In genomic region chr12:93134893-93135285, GRCh38 we compare ENCODE assay signal across 1 cellular context.
TF ChIP-seq lines count a peak whose summit lies in the region.

No MANE protein-coding gene starts in this region.

TF ChIP-seq in HepG2, 621 proteins besides CTCF, POLR2A, EP300 and RAD21 (continued from another document and continues in another):
- TF ChIP-seq ZHX2 (IDR thresholded peaks at IDR 0.05; ENCODE audit: low read depth) (no peak), ZHX2 (CRISPR knock-in tag; IDR thresholded peaks at IDR 0.05; ENCODE audit: borderline replicate concordance) (no peak), GPN1 (CRISPR knock-in tag; IDR thresholded peaks at IDR 0.05; ENCODE audit: borderline replicate concordance) (no peak), AHR (CRISPR knock-in tag; IDR thresholded peaks at IDR 0.05) (no peak; the same call in 1 of the 2 replicates), ZBTB42 (CRISPR knock-in tag; IDR thresholded peaks at IDR 0.05) (no peak), ZNF629 (CRISPR knock-in tag; conservative IDR thresholded peaks at IDR 0.05) (peak; percentile 54), BORCS8-MEF2B (CRISPR knock-in tag; IDR thresholded peaks at IDR 0.05) (0 out of 2 replicates have a peak, but pooled peaks have one; percentile 35), ZNF543 (CRISPR knock-in tag; IDR thresholded peaks at IDR 0.05) (peak; percentile 45; the same call in 1 of the 2 replicates), ZNF607 (CRISPR knock-in tag; IDR thresholded peaks at IDR 0.05; ENCODE audit: borderline replicate concordance) (no peak), ZNF646 (CRISPR knock-in tag; IDR thresholded peaks at IDR 0.05) (peak; percentile 20; the same call in 1 of the 2 replicates), ZBTB8A (CRISPR knock-in tag; IDR thresholded peaks at IDR 0.05; ENCODE audit: borderline replicate concordance, low read depth) (no peak), NRL (CRISPR knock-in tag; IDR thresholded peaks at IDR 0.05; ENCODE audit: borderline replicate concordance) (no peak), ZNF274 (CRISPR knock-in tag; IDR thresholded peaks at IDR 0.05) (no peak), ZNF160 (CRISPR knock-in tag; IDR thresholded peaks at IDR 0.05) (no peak), ZNF468 (CRISPR knock-in tag; IDR thresholded peaks at IDR 0.05) (no peak), ZNF790 (CRISPR knock-in tag; IDR thresholded peaks at IDR 0.05; ENCODE audit: borderline replicate concordance) (no peak), ZNF598 (CRISPR knock-in tag; IDR thresholded peaks at IDR 0.05; ENCODE audit: borderline replicate concordance) (no peak), ZNF75D (CRISPR knock-in tag; IDR thresholded peaks at IDR 0.05; ENCODE audit: borderline replicate concordance) (no peak), SIX1 (CRISPR knock-in tag; IDR thresholded peaks at IDR 0.05; ENCODE audit: borderline replicate concordance) (no peak), ZFP62 (CRISPR knock-in tag; IDR thresholded peaks at IDR 0.05) (no peak), YEATS2 (CRISPR knock-in tag; IDR thresholded peaks at IDR 0.05; ENCODE audit: borderline replicate concordance) (no peak), PHF5A (CRISPR knock-in tag; IDR thresholded peaks at IDR 0.05; ENCODE audit: low read depth, unreplicated experiment) (no peak), CCDC6 (CRISPR knock-in tag; IDR thresholded peaks at IDR 0.05) (no peak), STAT6 (CRISPR knock-in tag; IDR thresholded peaks at IDR 0.05; ENCODE audit: borderline replicate concordance) (no peak), SPEN (CRISPR knock-in tag; IDR thresholded peaks at IDR 0.05; ENCODE audit: low read depth) (peak; percentile 34; the same call in 1 of the 2 replicates)
- TF ChIP-seq, protein P1, sequence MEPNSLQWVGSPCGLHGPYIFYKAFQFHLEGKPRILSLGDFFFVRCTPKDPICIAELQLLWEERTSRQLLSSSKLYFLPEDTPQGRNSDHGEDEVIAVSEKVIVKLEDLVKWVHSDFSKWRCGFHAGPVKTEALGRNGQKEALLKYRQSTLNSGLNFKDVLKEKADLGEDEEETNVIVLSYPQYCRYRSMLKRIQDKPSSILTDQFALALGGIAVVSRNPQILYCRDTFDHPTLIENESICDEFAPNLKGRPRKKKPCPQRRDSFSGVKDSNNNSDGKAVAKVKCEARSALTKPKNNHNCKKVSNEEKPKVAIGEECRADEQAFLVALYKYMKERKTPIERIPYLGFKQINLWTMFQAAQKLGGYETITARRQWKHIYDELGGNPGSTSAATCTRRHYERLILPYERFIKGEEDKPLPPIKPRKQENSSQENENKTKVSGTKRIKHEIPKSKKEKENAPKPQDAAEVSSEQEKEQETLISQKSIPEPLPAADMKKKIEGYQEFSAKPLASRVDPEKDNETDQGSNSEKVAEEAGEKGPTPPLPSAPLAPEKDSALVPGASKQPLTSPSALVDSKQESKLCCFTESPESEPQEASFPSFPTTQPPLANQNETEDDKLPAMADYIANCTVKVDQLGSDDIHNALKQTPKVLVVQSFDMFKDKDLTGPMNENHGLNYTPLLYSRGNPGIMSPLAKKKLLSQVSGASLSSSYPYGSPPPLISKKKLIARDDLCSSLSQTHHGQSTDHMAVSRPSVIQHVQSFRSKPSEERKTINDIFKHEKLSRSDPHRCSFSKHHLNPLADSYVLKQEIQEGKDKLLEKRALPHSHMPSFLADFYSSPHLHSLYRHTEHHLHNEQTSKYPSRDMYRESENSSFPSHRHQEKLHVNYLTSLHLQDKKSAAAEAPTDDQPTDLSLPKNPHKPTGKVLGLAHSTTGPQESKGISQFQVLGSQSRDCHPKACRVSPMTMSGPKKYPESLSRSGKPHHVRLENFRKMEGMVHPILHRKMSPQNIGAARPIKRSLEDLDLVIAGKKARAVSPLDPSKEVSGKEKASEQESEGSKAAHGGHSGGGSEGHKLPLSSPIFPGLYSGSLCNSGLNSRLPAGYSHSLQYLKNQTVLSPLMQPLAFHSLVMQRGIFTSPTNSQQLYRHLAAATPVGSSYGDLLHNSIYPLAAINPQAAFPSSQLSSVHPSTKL (CRISPR knock-in tag; IDR thresholded peaks at IDR 0.05), result peak; percentile 74
- TF ChIP-seq, protein P2, sequence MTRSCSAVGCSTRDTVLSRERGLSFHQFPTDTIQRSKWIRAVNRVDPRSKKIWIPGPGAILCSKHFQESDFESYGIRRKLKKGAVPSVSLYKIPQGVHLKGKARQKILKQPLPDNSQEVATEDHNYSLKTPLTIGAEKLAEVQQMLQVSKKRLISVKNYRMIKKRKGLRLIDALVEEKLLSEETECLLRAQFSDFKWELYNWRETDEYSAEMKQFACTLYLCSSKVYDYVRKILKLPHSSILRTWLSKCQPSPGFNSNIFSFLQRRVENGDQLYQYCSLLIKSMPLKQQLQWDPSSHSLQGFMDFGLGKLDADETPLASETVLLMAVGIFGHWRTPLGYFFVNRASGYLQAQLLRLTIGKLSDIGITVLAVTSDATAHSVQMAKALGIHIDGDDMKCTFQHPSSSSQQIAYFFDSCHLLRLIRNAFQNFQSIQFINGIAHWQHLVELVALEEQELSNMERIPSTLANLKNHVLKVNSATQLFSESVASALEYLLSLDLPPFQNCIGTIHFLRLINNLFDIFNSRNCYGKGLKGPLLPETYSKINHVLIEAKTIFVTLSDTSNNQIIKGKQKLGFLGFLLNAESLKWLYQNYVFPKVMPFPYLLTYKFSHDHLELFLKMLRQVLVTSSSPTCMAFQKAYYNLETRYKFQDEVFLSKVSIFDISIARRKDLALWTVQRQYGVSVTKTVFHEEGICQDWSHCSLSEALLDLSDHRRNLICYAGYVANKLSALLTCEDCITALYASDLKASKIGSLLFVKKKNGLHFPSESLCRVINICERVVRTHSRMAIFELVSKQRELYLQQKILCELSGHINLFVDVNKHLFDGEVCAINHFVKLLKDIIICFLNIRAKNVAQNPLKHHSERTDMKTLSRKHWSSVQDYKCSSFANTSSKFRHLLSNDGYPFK (CRISPR knock-in tag; IDR thresholded peaks at IDR 0.05; ENCODE audit: borderline replicate concordance), result no peak
- TF ChIP-seq, protein P3, sequence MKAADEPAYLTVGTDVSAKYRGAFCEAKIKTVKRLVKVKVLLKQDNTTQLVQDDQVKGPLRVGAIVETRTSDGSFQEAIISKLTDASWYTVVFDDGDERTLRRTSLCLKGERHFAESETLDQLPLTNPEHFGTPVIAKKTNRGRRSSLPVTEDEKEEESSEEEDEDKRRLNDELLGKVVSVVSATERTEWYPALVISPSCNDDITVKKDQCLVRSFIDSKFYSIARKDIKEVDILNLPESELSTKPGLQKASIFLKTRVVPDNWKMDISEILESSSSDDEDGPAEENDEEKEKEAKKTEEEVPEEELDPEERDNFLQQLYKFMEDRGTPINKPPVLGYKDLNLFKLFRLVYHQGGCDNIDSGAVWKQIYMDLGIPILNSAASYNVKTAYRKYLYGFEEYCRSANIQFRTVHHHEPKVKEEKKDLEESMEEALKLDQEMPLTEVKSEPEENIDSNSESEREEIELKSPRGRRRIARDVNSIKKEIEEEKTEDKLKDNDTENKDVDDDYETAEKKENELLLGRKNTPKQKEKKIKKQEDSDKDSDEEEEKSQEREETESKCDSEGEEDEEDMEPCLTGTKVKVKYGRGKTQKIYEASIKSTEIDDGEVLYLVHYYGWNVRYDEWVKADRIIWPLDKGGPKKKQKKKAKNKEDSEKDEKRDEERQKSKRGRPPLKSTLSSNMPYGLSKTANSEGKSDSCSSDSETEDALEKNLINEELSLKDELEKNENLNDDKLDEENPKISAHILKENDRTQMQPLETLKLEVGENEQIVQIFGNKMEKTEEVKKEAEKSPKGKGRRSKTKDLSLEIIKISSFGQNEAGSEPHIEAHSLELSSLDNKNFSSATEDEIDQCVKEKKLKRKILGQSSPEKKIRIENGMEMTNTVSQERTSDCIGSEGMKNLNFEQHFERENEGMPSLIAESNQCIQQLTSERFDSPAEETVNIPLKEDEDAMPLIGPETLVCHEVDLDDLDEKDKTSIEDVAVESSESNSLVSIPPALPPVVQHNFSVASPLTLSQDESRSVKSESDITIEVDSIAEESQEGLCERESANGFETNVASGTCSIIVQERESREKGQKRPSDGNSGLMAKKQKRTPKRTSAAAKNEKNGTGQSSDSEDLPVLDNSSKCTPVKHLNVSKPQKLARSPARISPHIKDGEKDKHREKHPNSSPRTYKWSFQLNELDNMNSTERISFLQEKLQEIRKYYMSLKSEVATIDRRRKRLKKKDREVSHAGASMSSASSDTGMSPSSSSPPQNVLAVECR (CRISPR knock-in tag; IDR thresholded peaks at IDR 0.05; ENCODE audit: borderline replicate concordance), result no peak
